In genomic region chr11:35464308-35464707, GRCh38 we compare ENCODE assay signal across 15 cellular contexts. TPM values are rescaled to one million over a fixed set of nuclear protein-coding genes. Genes with fewer than 3 reads are reported as not detected.
A peak's percentile ranks its signal among the peaks of the same experiment; 100 is the strongest.
DNase-seq lines count a peak whose midpoint lies in the region; ATAC-seq, FAIRE-seq and TF ChIP-seq lines count a peak whose summit lies in the region.
"Had no signal": no experiment of that assay in that cellular context is flagged by ENCODE, and none has a peak within 500 bp of the region (broad histone marks: within the 10 kb centered on the region; RNA-seq: fewer than 3 reads in every experiment).

No MANE protein-coding gene starts in this region.

- H3K4me1 Mint-ChIP-seq in GM23338 = peaks cover 8% of the 10 kb centered on the region
- H3K4me1 Mint-ChIP-seq: activated naive CD8-positive, alpha-beta T cell treated with anti-CD3 and anti-CD28 coated beads for 36 hours had no signal

- FAIRE-seq in A549 (lab: Jason Lieb, UNC) = no peak

- CTCF ChIA-PET in A549 (lab: Yijun Ruan, JAX) = interaction anchor here (0.8 to 1.0 kb wide), 6 partner anchors 148 to 806 kb away, joined by 3 to 4 read pairs (median 4); no protein-coding TSS in a partner anchor
- CTCF ChIA-PET in SK-N-SH (lab: Yijun Ruan, JAX) = interaction anchor here (1.1 to 3.2 kb wide), 2 partner anchors 21 to 357 kb away, joined by 6 to 15 read pairs; no protein-coding TSS in a partner anchor

- DNase-seq in A549 (ENCODE audit: low read depth in 1 of 2, low spot score in 1 of 2) = no peak
- no peak for DNase-seq in GM23338 (ENCODE audit: low spot score)
- peak; percentile 15 for DNase-seq in SK-N-SH
- no peak for DNase-seq in fibroblast of mammary gland (ENCODE audit: low read depth)
- no peak for DNase-seq in NCI-H187 treated with DMSO at 0.1 percent for 48 hours (lab: John Stamatoyannopoulos, UW)
- no peak for DNase-seq in GDM1 (lab: John Stamatoyannopoulos, UW)
- DNase-seq: activated naive CD8-positive, alpha-beta T cell treated with anti-CD3 and anti-CD28 coated beads for 36 hours; CD4-positive, alpha-beta T cell; effector CD4-positive, alpha-beta T cell; NK-92 treated with Interleukin-12 subunit alpha and Interleukin-12 subunit beta, amount 100 ng/mL, for 24 hours; upper lobe of left lung had no signal

- TF ChIP-seq RAD21 in A549 (conservative IDR thresholded peaks at IDR 0.05 in 1 of 2, IDR thresholded peaks at IDR 0.05 in 1 of 2) (peak; percentile 39 to 49; a peak in 3 of 5 replicates), SK-N-SH (IDR thresholded peaks at IDR 0.05; ENCODE audit: low read length) (peak; percentile 66)

- ATAC-seq in A549 (peak in 1 of 2 experiments; percentile 64; a peak in 3 of 6 replicates), GM23338 (peak; percentile 55; the same call in 2 of the 3 replicates), HG03378 (IDR thresholded peaks at IDR 0.05; ENCODE audit: unreplicated experiment) (no peak), GM19035 (IDR thresholded peaks at IDR 0.05; ENCODE audit: unreplicated experiment) (no peak)

- H3K36me3 ChIP-seq in GM23338 (ENCODE audit: insufficient read depth) (no peaks in the 10 kb centered on the region), SK-N-SH (replicated peaks in 1 of 2; ENCODE audit: control insufficient read depth in 1 of 2, insufficient read depth in 2 of 2, low read length in 1 of 2) (no peaks in the 10 kb centered on the region)
- H3K36me3 ChIP-seq: upper lobe of left lung had no signal

- no peaks in the 10 kb centered on the region for H3K9me3 Mint-ChIP-seq in GM23338
- H3K9me3 Mint-ChIP-seq: activated naive CD8-positive, alpha-beta T cell treated with anti-CD3 and anti-CD28 coated beads for 36 hours; CD4-positive, alpha-beta T cell had no signal

- TF ChIP-seq CTCF in A549 (IDR thresholded peaks at IDR 0.05) (peak; percentile 35; the same call in 1 of the 3 replicates), GM23338 (conservative IDR thresholded peaks at IDR 0.05; ENCODE audit: low read depth in 2 of 2) (peak; percentile 20 to 54; a peak in 2 of 4 replicates), SK-N-SH (IDR thresholded peaks at IDR 0.05) (peak; percentile 62), fibroblast of mammary gland (conservative IDR thresholded peaks at IDR 0.05; ENCODE audit: control insufficient read depth, insufficient read depth, low read depth, low read length) (peak; percentile 11)

- no peaks in the 10 kb centered on the region for H3K79me2 ChIP-seq in GM23338 (replicated peaks; ENCODE audit: insufficient read depth)
- H3K79me2 ChIP-seq in SK-N-SH (ENCODE audit: insufficient read depth) = no peaks in the 10 kb centered on the region

- H3K27ac ChIP-seq in A549 (no peak overlapping the region), GM23338 (ENCODE audit: low read depth) (no peak overlapping the region), SK-N-SH (ENCODE audit: low read depth in 2 of 2, low read length in 1 of 2) (no peak overlapping the region)
- H3K27ac ChIP-seq: skin epidermis, upper lobe of left lung had no signal

- POLR2A ChIA-PET in A549 (lab: Yijun Ruan, JAX) = no interaction called here
- POLR2A ChIA-PET in SK-N-SH (lab: Yijun Ruan, JAX) = no interaction called here

- H3K9me2 ChIP-seq in GM23338 (ENCODE audit: insufficient read depth) (no peaks in the 10 kb centered on the region), SK-N-SH (no peaks in the 10 kb centered on the region)

- TF ChIP-seq POLR2A in A549 (IDR thresholded peaks at IDR 0.05; ENCODE audit: low read length) = no peak

- TF ChIP-seq EP300 in A549 (IDR thresholded peaks at IDR 0.05) (no peak), SK-N-SH (IDR thresholded peaks at IDR 0.05; ENCODE audit: borderline replicate concordance in 1 of 2, low read depth in 1 of 2, low read length in 1 of 2) (no peak)

- H3F3A ChIP-seq in GM23338 (replicated peaks; ENCODE audit: low read depth) (no peaks in the 10 kb centered on the region), SK-N-SH (replicated peaks; ENCODE audit: insufficient read depth) (no peaks in the 10 kb centered on the region)

- no peak overlapping the region for H2AFZ ChIP-seq in GM23338
- no peak overlapping the region for H2AFZ ChIP-seq in SK-N-SH (ENCODE audit: low read depth)

- WGBS in A549 (ENCODE audit: missing lambda C conversion rate) = 0% methylated on average over 1 of the region's 1 CpG
- 89% methylated on average over 1 of the region's 1 CpG for WGBS in SK-N-SH (ENCODE audit: low lambda C conversion rate)

- no peak overlapping the region for H3K9ac ChIP-seq in SK-N-SH

- H3K27me3 Mint-ChIP-seq in GM23338 (ENCODE audit: insufficient read depth, low read depth, poor library complexity) = no peaks in the 10 kb centered on the region

- no peak overlapping the region for H3K4me3 ChIP-seq in A549
- H3K4me3 ChIP-seq in GM23338 = no peak overlapping the region
- H3K4me3 ChIP-seq in SK-N-SH (ENCODE audit: low read depth in 2 of 2, low read length in 1 of 2) = no peak overlapping the region
- H3K4me3 ChIP-seq in fibroblast of mammary gland (ENCODE audit: control insufficient read depth, low read depth, low read length) = no peak overlapping the region
- H3K4me3 ChIP-seq: skin epidermis, upper lobe of left lung had no signal

- H3K4me2 ChIP-seq in A549 = no peak overlapping the region
- H3K4me2 ChIP-seq in GM23338 = no peak overlapping the region
- no peak overlapping the region for H3K4me2 ChIP-seq in SK-N-SH

- no peak overlapping the region for H3K4me3 Mint-ChIP-seq in GM23338
- H3K4me3 Mint-ChIP-seq: activated naive CD8-positive, alpha-beta T cell treated with anti-CD3 and anti-CD28 coated beads for 36 hours; CD4-positive, alpha-beta T cell had no signal

- H3K4me1 ChIP-seq in A549 = no peaks in the 10 kb centered on the region
- H3K4me1 ChIP-seq in GM23338 (ENCODE audit: insufficient read depth) = peaks cover 6% of the 10 kb centered on the region; the same call in 1 of the 2 replicates
- H3K4me1 ChIP-seq in SK-N-SH (ENCODE audit: control insufficient read depth in 1 of 2, insufficient read depth in 2 of 2, low read depth in 1 of 2, low read length in 1 of 2) = no peaks in the 10 kb centered on the region
- H3K4me1 ChIP-seq: upper lobe of left lung had no signal

- H3K27me3 ChIP-seq in GM23338 (ENCODE audit: insufficient read depth) (no peaks in the 10 kb centered on the region), SK-N-SH (ENCODE audit: insufficient read depth) (no peaks in the 10 kb centered on the region)
- H3K27me3 ChIP-seq: upper lobe of left lung had no signal

- H4K20me1 ChIP-seq in GM23338 (replicated peaks; ENCODE audit: insufficient read depth) = no peaks in the 10 kb centered on the region
- H4K20me1 ChIP-seq in SK-N-SH (ENCODE audit: insufficient read depth) = no peaks in the 10 kb centered on the region

- H3K9me3 ChIP-seq in A549 = no peaks in the 10 kb centered on the region
- no peaks in the 10 kb centered on the region for H3K9me3 ChIP-seq in SK-N-SH
- H3K9me3 ChIP-seq: upper lobe of left lung had no signal

- no peak overlapping the region for H3K27ac Mint-ChIP-seq in GM23338
- H3K27ac Mint-ChIP-seq: activated naive CD8-positive, alpha-beta T cell treated with anti-CD3 and anti-CD28 coated beads for 36 hours; CD4-positive, alpha-beta T cell had no signal

- no peaks in the 10 kb centered on the region for H3K36me3 Mint-ChIP-seq in GM23338 (ENCODE audit: low read depth)
- H3K36me3 Mint-ChIP-seq: activated naive CD8-positive, alpha-beta T cell treated with anti-CD3 and anti-CD28 coated beads for 36 hours had no signal

TF ChIP-seq in A549, 52 proteins besides CTCF, POLR2A, EP300 and RAD21:
- TF ChIP-seq FOSB (CRISPR knock-in tag; IDR thresholded peaks at IDR 0.05) = no peak
- TF ChIP-seq HOXA7 (CRISPR knock-in tag; IDR thresholded peaks at IDR 0.05) = no peak
- TF ChIP-seq RARB (CRISPR knock-in tag; IDR thresholded peaks at IDR 0.05) = no peak

TF ChIP-seq in GM23338, 12 proteins besides CTCF, POLR2A, EP300 and RAD21 (continues in another document):
- TF ChIP-seq EZH2 (IDR thresholded peaks at IDR 0.05; ENCODE audit: low read depth, unreplicated experiment) (no peak), ZNF331 (CRISPR knock-in tag; IDR thresholded peaks at IDR 0.05; ENCODE audit: low read depth) (no peak), ZNF114 (CRISPR knock-in tag; IDR thresholded peaks at IDR 0.05) (no peak), ETS1 (IDR thresholded peaks at IDR 0.05) (no peak)

TF ChIP-seq in SK-N-SH, 30 proteins besides CTCF, POLR2A, EP300 and RAD21:
- TF ChIP-seq ELF1 (IDR thresholded peaks at IDR 0.05) = no peak
- peak; percentile 38 for TF ChIP-seq SMC3 (IDR thresholded peaks at IDR 0.05; ENCODE audit: low read depth, low read length)

RNA-seq across cellular contexts. Expression of gene SLC1A2, which starts 45.0 kb away (rescaled TPM):
- polyA plus RNA-seq in A549 (2011; rRNA removed) (0.14 and 0.16 TPM in 2 replicates), A549 (2017; fragmentation: RNase III; extraction: RNeasy Plus Mini Kit Qiagen cat#74134 plus additional on column Dnase treatment) (0.01 to 0.18 TPM (median 0.07 TPM) in 3 replicates), GM23338 (2016; fragmentation: Nextera tagmentation; extraction: Ambion mirVana) (0.70 and 1.5 TPM in 2 replicates), SK-N-SH (2012; rRNA removed) (under 0.01 and 0.05 TPM in 2 replicates)
- not detected in 2 replicates for polyA plus RNA-seq in A549 (2012; cell fraction: cytosol; rRNA removed)
- not detected in 2 replicates for polyA plus RNA-seq in A549 (2012; cell fraction: nucleus; rRNA removed)
- 0.87 and 0.88 TPM in 2 replicates for polyA minus RNA-seq in A549 (2011; rRNA and poly(A)+ RNA removed)
- 1.7 and 2.8 TPM in 2 replicates for total RNA-seq in GM23338 (2014; rRNA removed; shearing (Covaris generic))
- polyA plus RNA-seq in SK-N-SH (2012; cell fraction: cytosol; rRNA removed) = 0.01 and 0.04 TPM in 2 replicates
- polyA plus RNA-seq in SK-N-SH (2012; cell fraction: nucleus; rRNA removed) = 0.02 TPM in 1 of 2 replicates, not detected in the other
- total RNA-seq: CD4-positive, alpha-beta T cell; T-helper 2 cell treated with Interferon-gamma antibody and Interleukin-4, amounts not matched to agents 100 ng/mL and 5 ng/mL, for 36 hours had no signal

Comparison
In these comparisons a context has a peak if more than half of its experiments do, and no peak if none do; other contexts are left out.
1. CTCF ChIP-seq: peak in every context shown above with its lines; median percentile 62 in SK-N-SH; 37 in GM23338; 35 in A549; 11 in fibroblast of mammary gland.
2. Of the 12 proteins assayed by ChIP-seq in both A549 and SK-N-SH: peak only in A549: none; only in SK-N-SH: SMC3; in both: CTCF and RAD21; in neither: 9.